ENCODE assay signal across 24 cellular contexts in the genomic region with DNA sequence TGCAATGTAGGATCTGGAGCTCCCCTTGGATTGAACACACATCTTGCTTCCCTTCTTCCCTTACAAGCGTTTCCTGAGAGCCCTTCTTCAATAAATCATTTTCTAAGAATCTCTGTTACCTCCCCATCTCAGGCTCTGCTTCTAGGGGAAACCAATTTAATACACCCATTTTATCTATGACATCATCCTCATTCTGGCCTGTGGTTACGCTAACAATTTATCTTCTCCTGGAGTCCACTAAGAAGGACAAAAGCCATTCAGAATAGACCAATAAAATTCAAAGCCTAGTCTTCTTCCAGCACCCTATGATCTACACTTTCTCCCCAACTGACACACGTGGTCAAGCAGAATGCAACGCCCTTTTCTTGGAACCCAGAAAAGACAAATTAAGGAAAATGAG.
"Had no signal": no experiment of that assay in that cellular context is flagged by ENCODE, and none has a peak within 500 bp of the region (broad histone marks: within the 10 kb centered on the region; RNA-seq: fewer than 3 reads in every experiment).

No MANE protein-coding gene starts in this region.

- FAIRE-seq: endothelial cell of umbilical vein, frontal cortex, kidney had no signal

- H3K27me3 ChIP-seq: dorsolateral prefrontal cortex, esophagus muscularis mucosa, foreskin keratinocyte, gastroesophageal sphincter, heart left ventricle, hepatocyte had no signal

- H2AFZ ChIP-seq: hepatocyte had no signal

- DNase-seq: dermis blood vessel endothelial cell; dorsolateral prefrontal cortex; effector CD4-positive, alpha-beta T cell; effector memory CD4-positive, alpha-beta T cell; foreskin keratinocyte; heart left ventricle; hypothalamus; immature natural killer cell; islet precursor cell; kidney; kidney glomerular epithelial cell; left colon; left ventricle myocardium inferior; lower lobe of right lung; mesenchymal stem cell; midbrain; naive thymus-derived CD4-positive, alpha-beta T cell had no signal

- H3K36me3 ChIP-seq: esophagus muscularis mucosa, gastroesophageal sphincter, heart left ventricle, left ventricle myocardium inferior, lower lobe of right lung had no signal

- H3K4me1 ChIP-seq: foreskin keratinocyte, lower lobe of right lung had no signal

- H3K9me3 ChIP-seq: esophagus muscularis mucosa, gastroesophageal sphincter, heart left ventricle, left ventricle myocardium inferior, lower lobe of right lung had no signal

- ATAC-seq: foreskin keratinocyte; gastroesophageal sphincter; heart left ventricle; left colon; left lobe of liver; lower lobe of right lung; naive thymus-derived CD4-positive, alpha-beta T cell had no signal

- H3K79me2 ChIP-seq: hepatocyte had no signal

- H3K4me3 ChIP-seq: coronary artery, dorsolateral prefrontal cortex, esophagus muscularis mucosa, gastroesophageal sphincter, heart left ventricle, hepatocyte, left ventricle myocardium inferior, lower lobe of right lung had no signal

- H3K4me2 ChIP-seq: hepatocyte had no signal

- H3K27ac ChIP-seq: coronary artery, esophagus muscularis mucosa, foreskin keratinocyte, gastroesophageal sphincter, heart left ventricle, hepatocyte, left ventricle myocardium inferior, lower lobe of right lung had no signal
